Comparison of ENCODE assay signal across 13 cellular contexts in genomic region chr14:98909251-98909944, GRCh38.
DNase-seq lines count a peak whose midpoint lies in the region; ATAC-seq and TF ChIP-seq lines count a peak whose summit lies in the region.
"Had no signal": no experiment of that assay in that cellular context is flagged by ENCODE, and none has a peak within 500 bp of the region (broad histone marks: within the 10 kb centered on the region; RNA-seq: fewer than 3 reads in every experiment).

No MANE protein-coding gene starts in this region.

- CTCF ChIA-PET in A673 (lab: Charles Lee): no interaction called here
- CTCF ChIA-PET in HCT116 (lab: Charles Lee): no interaction called here

- DNase-seq in A673 (ENCODE audit: low spot score) (peak; percentile 37), HCT116 (ENCODE audit: low read depth, low spot score) (peak; percentile 89), SJCRH30 (peak; percentile 36 to 71), fibroblast of lung (ENCODE audit: low read depth in 2 of 2) (peak; percentile 19 to 80), GM10266 (ENCODE audit: extremely low spot score) (no peak), caudate nucleus (lab: John Stamatoyannopoulos, UW) (no peak)
- DNase-seq: GF-D8, glutamatergic neuron had no signal

- TF ChIP-seq POLR2A in HCT116 (IDR thresholded peaks at IDR 0.05; ENCODE audit: borderline replicate concordance, extremely low read depth, insufficient read depth, insufficient read length): no peak

- H3K9me3 ChIP-seq in A673 (ENCODE audit: low read depth, low read length, poor library complexity, severe bottlenecking) (no peaks in the 10 kb centered on the region), HCT116 (ENCODE audit: control insufficient read depth in 1 of 2, insufficient read depth in 1 of 2, low read depth in 1 of 2, low read length in 2 of 2) (no peaks in the 10 kb centered on the region), SJCRH30 (replicated peaks) (no peaks in the 10 kb centered on the region), fibroblast of lung (ENCODE audit: control insufficient read depth, insufficient read depth, low read depth, low read length) (no peaks in the 10 kb centered on the region)
- H3K9me3 ChIP-seq: adrenal gland, neutrophil, vagina had no signal

- no peak overlapping the region for H3K4me3 ChIP-seq in A673 (ENCODE audit: low read depth, low read length, poor library complexity, severe bottlenecking)
- no peak overlapping the region for H3K4me3 ChIP-seq in HCT116 (replicated peaks in 1 of 2; ENCODE audit: low read depth in 1 of 2, low read length in 2 of 2)
- no peak overlapping the region for H3K4me3 ChIP-seq in SJCRH30
- no peak overlapping the region for H3K4me3 ChIP-seq in fibroblast of lung (replicated peaks in 1 of 4; ENCODE audit: control extremely low read depth in 1 of 4, insufficient read depth in 1 of 4, low read depth in 3 of 4, low read length in 4 of 4)
- H3K4me3 ChIP-seq: adrenal gland, vagina had no signal

- H3K36me3 ChIP-seq in A673 (ENCODE audit: insufficient read depth, low read length, poor library complexity, severe bottlenecking) (no peaks in the 10 kb centered on the region), HCT116 (ENCODE audit: control insufficient read depth in 1 of 2, insufficient read depth in 2 of 2, low read length in 2 of 2) (no peaks in the 10 kb centered on the region), SJCRH30 (no peaks in the 10 kb centered on the region), fibroblast of lung (ENCODE audit: control insufficient read depth, insufficient read depth, low read length) (no peaks in the 10 kb centered on the region)
- H3K36me3 ChIP-seq: adrenal gland, neutrophil, vagina had no signal

- TF ChIP-seq CTCF in A673 (conservative IDR thresholded peaks at IDR 0.05; ENCODE audit: low read depth, low read length) (no peak), HCT116 (IDR thresholded peaks at IDR 0.05 in 2 of 3, conservative IDR thresholded peaks at IDR 0.05 in 1 of 3; ENCODE audit: borderline replicate concordance in 1 of 3, insufficient read depth in 1 of 3, low read depth in 2 of 3, low read length in 2 of 3) (no peak), fibroblast of lung (conservative IDR thresholded peaks at IDR 0.05 in 1 of 2, IDR thresholded peaks at IDR 0.05 in 1 of 2; ENCODE audit: low read depth in 1 of 2, low read length in 2 of 2) (no peak), GM10266 (IDR thresholded peaks at IDR 0.05; ENCODE audit: control insufficient read depth, insufficient read depth, low read depth, missing control alignments) (no peak)

- ATAC-seq in HCT116: peak; percentile 75
- ATAC-seq in GM18873 (IDR thresholded peaks at IDR 0.05; ENCODE audit: low FRiP score, unreplicated experiment): no peak
- ATAC-seq in HG02623 (IDR thresholded peaks at IDR 0.05; ENCODE audit: unreplicated experiment): no peak

- no peaks in the 10 kb centered on the region for H4K20me1 ChIP-seq in HCT116 (ENCODE audit: insufficient read depth)
- no peaks in the 10 kb centered on the region for H4K20me1 ChIP-seq in fibroblast of lung (ENCODE audit: control insufficient read depth, extremely low read depth, insufficient read depth, low read length)

- RAD21 ChIA-PET in HCT116 (lab: Charles Lee; ENCODE audit: low non-redundant PET in 1 of 2, low total read pairs in 2 of 2, uncharacterized antibody in 2 of 2, unreplicated experiment in 2 of 2): no interaction called here

- H3K9ac ChIP-seq in HCT116 (ENCODE audit: low read length) (no peak overlapping the region), fibroblast of lung (ENCODE audit: insufficient read depth, low read length) (no peak overlapping the region)

- H3K9me2 ChIP-seq in HCT116 (ENCODE audit: insufficient read depth): no peaks in the 10 kb centered on the region

- intact Hi-C loops in A673 (cut with micrococcal nuclease; ENCODE audit: unreplicated experiment) (no loop called here), HCT116 (cut with micrococcal nuclease) (loop anchor here (2.0 to 5.0 kb wide), 2 partner anchors 118 to 363 kb away; partner anchors contain the start of gene BCL11B)

- H3K27me3 ChIP-seq in A673 (replicated peaks; ENCODE audit: insufficient read depth, low read depth, low read length, poor library complexity): no peaks in the 10 kb centered on the region
- H3K27me3 ChIP-seq in HCT116 (ENCODE audit: insufficient read depth, low read length): peaks cover 51% of the 10 kb centered on the region; the same call in 1 of the 2 replicates
- no peaks in the 10 kb centered on the region for H3K27me3 ChIP-seq in SJCRH30
- H3K27me3 ChIP-seq in fibroblast of lung (ENCODE audit: control insufficient read depth, insufficient read depth, low read length): no peaks in the 10 kb centered on the region
- H3K27me3 ChIP-seq: adrenal gland, vagina had no signal

- H3K4me2 ChIP-seq in HCT116 (ENCODE audit: low read length) (peak overlapping the region; percentile 45), fibroblast of lung (ENCODE audit: extremely low read depth, insufficient read depth, low read length) (no peak overlapping the region)

- H3K27ac ChIP-seq in A673 (ENCODE audit: low read depth, low read length, poor library complexity, severe bottlenecking) (no peak overlapping the region), HCT116 (ENCODE audit: low read depth, low read length) (no peak overlapping the region), SJCRH30 (peak overlapping the region; percentile 47), fibroblast of lung (ENCODE audit: insufficient read depth, low read length) (no peak overlapping the region), caudate nucleus (ENCODE audit: low read depth, low read length) (no peak overlapping the region)
- H3K27ac ChIP-seq: adrenal gland, neutrophil, vagina had no signal

- peak; percentile 19 for TF ChIP-seq RAD21 in HCT116 (IDR thresholded peaks at IDR 0.05; ENCODE audit: low read depth)

- H3K79me2 ChIP-seq in HCT116 (ENCODE audit: insufficient read depth, low read length) (no peaks in the 10 kb centered on the region), fibroblast of lung (ENCODE audit: control insufficient read depth, insufficient read depth, low read length) (no peaks in the 10 kb centered on the region)

- H2AFZ ChIP-seq in HCT116 (ENCODE audit: low read depth, low read length, poor library complexity, severe bottlenecking) (no peak overlapping the region), fibroblast of lung (ENCODE audit: low read length) (no peak overlapping the region)

- H3K4me1 ChIP-seq in A673 (ENCODE audit: insufficient read depth, low read length, poor library complexity, severe bottlenecking) (peaks cover 5% of the 10 kb centered on the region), HCT116 (ENCODE audit: control insufficient read depth in 1 of 2, insufficient read depth in 2 of 2, low read length in 2 of 2) (peaks cover 38 to 39% of the 10 kb centered on the region in 2 experiments), SJCRH30 (peaks cover 39% of the 10 kb centered on the region), fibroblast of lung (ENCODE audit: control insufficient read depth, extremely low read depth, insufficient read depth, low read length) (no peaks in the 10 kb centered on the region)
- H3K4me1 ChIP-seq: adrenal gland had no signal

- POLR2A ChIA-PET in A673 (lab: Charles Lee; ENCODE audit: low non-redundant PET) (no interaction called here), HCT116 (lab: Charles Lee) (no interaction called here)

- BruUV-seq in A673 (replicated peaks; lab: Mats Ljungman, UMichigan): no TSS peak
- BruUV-seq in HCT116 (replicated peaks; lab: Mats Ljungman, UMichigan): no TSS peak

TF ChIP-seq in HCT116, 20 proteins besides CTCF, POLR2A, EP300 and RAD21 (continues in another document):
- no peak for TF ChIP-seq CEBPB (IDR thresholded peaks at IDR 0.05; ENCODE audit: low read depth)
- TF ChIP-seq SIN3A (IDR thresholded peaks at IDR 0.05; ENCODE audit: low read depth): peak; percentile 68; the same call in 1 of the 2 replicates
- TF ChIP-seq EZH2phosphoT487 (IDR thresholded peaks at IDR 0.05; ENCODE audit: borderline replicate concordance): no peak
- TF ChIP-seq YY1 (IDR thresholded peaks at IDR 0.05; ENCODE audit: extremely low read depth, insufficient replicate concordance, low read depth, low read length): peak; percentile 61
- TF ChIP-seq ZBTB33 (IDR thresholded peaks at IDR 0.05; ENCODE audit: extremely low read depth, insufficient replicate concordance, low read length): peak; percentile 10
- TF ChIP-seq EZH2 (IDR thresholded peaks at IDR 0.05): no peak
- TF ChIP-seq ZFX (IDR thresholded peaks at IDR 0.05): no peak
- TF ChIP-seq SP1 (IDR thresholded peaks at IDR 0.05; ENCODE audit: low read depth): peak; percentile 79
- TF ChIP-seq TCF7L2 (IDR thresholded peaks at IDR 0.05; ENCODE audit: borderline replicate concordance, extremely low read depth, insufficient read depth, insufficient read length): peak; percentile 72
- TF ChIP-seq FOSL1 (IDR thresholded peaks at IDR 0.05; ENCODE audit: low read depth): peak; percentile 94
- TF ChIP-seq MAX (IDR thresholded peaks at IDR 0.05): peak; percentile 73
- no peak for TF ChIP-seq ELF1 (IDR thresholded peaks at IDR 0.05; ENCODE audit: borderline replicate concordance, low read depth)

Comparison
In these comparisons a context has a peak if more than half of its experiments do, and no peak if none do; other contexts are left out.
1. DNase-seq: peak in A673 (single experiment), HCT116 (single experiment), SJCRH30 (2 of 2) and fibroblast of lung (2 of 2); none in GM10266 (single experiment) and caudate nucleus (0 of 61).